Comparison of ENCODE assay signal across 8 cellular contexts in genomic region chr2:196068271-196069209, GRCh38. TPM values are rescaled to one million over a fixed set of nuclear protein-coding genes. Genes with fewer than 3 reads are reported as not detected.
A peak's percentile ranks its signal among the peaks of the same experiment; 100 is the strongest.
DNase-seq lines count a peak whose midpoint lies in the region; ATAC-seq and TF ChIP-seq lines count a peak whose summit lies in the region.

DNAH7 (minus strand) TSS chr2:196068837; CDS start chr2:196068711, 126 bp downstream.

- H3K36me3 Mint-ChIP-seq in activated naive CD8-positive, alpha-beta T cell treated with anti-CD3 and anti-CD28 coated beads for 36 hours, result no peaks in the 10 kb centered on the region
- H3K36me3 Mint-ChIP-seq in osteocyte (ENCODE audit: unreplicated experiment), result no peaks in the 10 kb centered on the region

- H3K36me3 ChIP-seq in thymus (ENCODE audit: control insufficient read depth, insufficient read depth), result no peaks in the 10 kb centered on the region

- DNase-seq in GM12865 (ENCODE audit: low read depth) (peak; percentile 92), NCI-H1105 (lab: John Stamatoyannopoulos, UW) (peak; percentile 63), SKM-1 (lab: John Stamatoyannopoulos, UW; ENCODE audit: unreplicated experiment) (peak; percentile 74), Right ventricle myocardium superior (peak; percentile 95), osteocyte (ENCODE audit: extremely low spot score, unreplicated experiment) (peak; percentile 97)
- peak; percentile 91 for DNase-seq in activated naive CD8-positive, alpha-beta T cell treated with anti-CD3 and anti-CD28 coated beads for 36 hours

- H3K9me3 ChIP-seq in thymus (ENCODE audit: control insufficient read depth), result no peaks in the 10 kb centered on the region

- peak within 1 kb of the TSS; percentile 75 for H3K27ac Mint-ChIP-seq in activated naive CD8-positive, alpha-beta T cell treated with anti-CD3 and anti-CD28 coated beads for 36 hours
- H3K27ac Mint-ChIP-seq in osteocyte (ENCODE audit: unreplicated experiment), result peak within 1 kb of the TSS; percentile 98

- 8% methylated on average over 53 of the region's 53 CpGs for WGBS in thymus

- peaks cover 6% of the 10 kb centered on the region for H3K4me1 Mint-ChIP-seq in activated naive CD8-positive, alpha-beta T cell treated with anti-CD3 and anti-CD28 coated beads for 36 hours
- peaks cover 7% of the 10 kb centered on the region for H3K4me1 Mint-ChIP-seq in osteocyte (ENCODE audit: unreplicated experiment)

- TF ChIP-seq CTCF in GM12865 (IDR thresholded peaks at IDR 0.05; ENCODE audit: insufficient read depth, low read depth, low read length, missing control alignments) (peak; percentile 99), osteocyte (IDR thresholded peaks at IDR 0.05) (peak; percentile 97)

- no peaks in the 10 kb centered on the region for H3K9me3 Mint-ChIP-seq in activated naive CD8-positive, alpha-beta T cell treated with anti-CD3 and anti-CD28 coated beads for 36 hours
- no peaks in the 10 kb centered on the region for H3K9me3 Mint-ChIP-seq in osteocyte (ENCODE audit: unreplicated experiment)

- peaks cover 8% of the 10 kb centered on the region for H3K27me3 Mint-ChIP-seq in activated naive CD8-positive, alpha-beta T cell treated with anti-CD3 and anti-CD28 coated beads for 36 hours
- peaks cover 28% of the 10 kb centered on the region for H3K27me3 Mint-ChIP-seq in osteocyte (ENCODE audit: unreplicated experiment)

- intact Hi-C loops in Right ventricle myocardium superior (cut with DNase I), result loop anchor here (10.0 kb wide), 1 partner anchor 404 kb away; no protein-coding TSS in a partner anchor

- H3K4me1 ChIP-seq in thymus (ENCODE audit: control insufficient read depth, insufficient read depth, low read length), result peaks cover 6% of the 10 kb centered on the region

- ATAC-seq in HG02623 (IDR thresholded peaks at IDR 0.05; ENCODE audit: unreplicated experiment), result peak; percentile 98
- peak; percentile 99 for ATAC-seq in Right ventricle myocardium superior (ENCODE audit: poor library complexity)

- H3K27me3 ChIP-seq in thymus (ENCODE audit: control insufficient read depth, insufficient read depth), result peaks cover 3% of the 10 kb centered on the region

- H3K4me3 Mint-ChIP-seq in activated naive CD8-positive, alpha-beta T cell treated with anti-CD3 and anti-CD28 coated beads for 36 hours, result peak within 1 kb of the TSS; percentile 85
- H3K4me3 Mint-ChIP-seq in osteocyte (ENCODE audit: unreplicated experiment), result peak within 1 kb of the TSS; percentile 97

- peak within 1 kb of the TSS; percentile 25 for H3K27ac ChIP-seq in thymus (ENCODE audit: low read depth)

- H3K4me3 ChIP-seq in GM12865 (ENCODE audit: low read depth, low read length) (peak within 1 kb of the TSS; percentile 53), thymus (ENCODE audit: low read length) (peak within 1 kb of the TSS; percentile 51)

RNA-seq across cellular contexts. Expression of gene DNAH7, which starts in this region (rescaled TPM):
- total RNA-seq in activated naive CD8-positive, alpha-beta T cell treated with anti-CD3 and anti-CD28 coated beads for 36 hours, result under 1 TPM in 1 of 2 experiments, not detected in 1; 0.18 TPM
- total RNA-seq in Right ventricle myocardium superior, result 0.40 TPM
- 0.43 and 1.0 TPM in 2 replicates for total RNA-seq in osteocyte
- 0.62 TPM for polyA plus RNA-seq in thymus

Comparison
In these comparisons a context has a peak if more than half of its experiments do, and no peak if none do; other contexts are left out.
1. Peak in every context shown above with its lines: DNase-seq, ATAC-seq, H3K4me3 ChIP-seq and H3K27ac ChIP-seq.
2. Peak in DNase-seq in activated naive CD8-positive, alpha-beta T cell treated with anti-CD3 and anti-CD28 coated beads for 36 hours; RNA of the gene not detected or under 1 TPM.
3. Peak in DNase-seq and ATAC-seq in Right ventricle myocardium superior; RNA of the gene not detected or under 1 TPM.